ENCODE assay signal across 3 cellular contexts in genomic region chr16:85679870-85680269, GRCh38.
TF ChIP-seq lines count a peak whose summit lies in the region.

No MANE protein-coding gene starts in this region.

TF ChIP-seq in SK-N-SH treated with all-trans-retinoic acid at 6 μM for 48 hours, 23 proteins besides CTCF, POLR2A, EP300 and RAD21:
- no peak for TF ChIP-seq CSRNP3 (CRISPR knock-in tag; IDR thresholded peaks at IDR 0.05)
- no peak for TF ChIP-seq TCF4 (CRISPR knock-in tag; IDR thresholded peaks at IDR 0.05; ENCODE audit: borderline replicate concordance)
- no peak for TF ChIP-seq ZFP3 (CRISPR knock-in tag; IDR thresholded peaks at IDR 0.05)
- TF ChIP-seq CSDC2 (CRISPR knock-in tag; IDR thresholded peaks at IDR 0.05): no peak

TF ChIP-seq in SK-N-SH, 30 proteins besides CTCF, POLR2A, EP300 and RAD21:
- TF ChIP-seq GABPA (IDR thresholded peaks at IDR 0.05; ENCODE audit: low read depth) (no peak), FOXM1 (IDR thresholded peaks at IDR 0.05; ENCODE audit: low read depth) (no peak), CHD2 (IDR thresholded peaks at IDR 0.05; ENCODE audit: low read length, partially characterized antibody) (no peak), MEF2A (IDR thresholded peaks at IDR 0.05; ENCODE audit: borderline replicate concordance, low read depth) (no peak), IRF3 (IDR thresholded peaks at IDR 0.05; ENCODE audit: low read depth, low read length) (no peak), FOSL2 (IDR thresholded peaks at IDR 0.05; ENCODE audit: borderline replicate concordance, low read depth) (no peak), TEAD4 (IDR thresholded peaks at IDR 0.05; ENCODE audit: borderline replicate concordance, insufficient read depth) (no peak), EZH2phosphoT487 (IDR thresholded peaks at IDR 0.05; ENCODE audit: borderline replicate concordance, low read depth) (no peak), MXI1 (IDR thresholded peaks at IDR 0.05; ENCODE audit: low read depth, low read length) (no peak), SMC3 (IDR thresholded peaks at IDR 0.05; ENCODE audit: low read depth, low read length) (no peak), RFX5 (IDR thresholded peaks at IDR 0.05; ENCODE audit: low read length) (no peak), NRF1 (IDR thresholded peaks at IDR 0.05; ENCODE audit: low read depth, low read length) (no peak), FOXJ3 (CRISPR knock-in tag; IDR thresholded peaks at IDR 0.05) (no peak), ZBTB33 (IDR thresholded peaks at IDR 0.05; ENCODE audit: borderline replicate concordance, low read depth) (no peak), RCOR1 (IDR thresholded peaks at IDR 0.05; ENCODE audit: low read length) (no peak), USF1 (IDR thresholded peaks at IDR 0.05; ENCODE audit: borderline replicate concordance, low read depth) (no peak), ELF1 (IDR thresholded peaks at IDR 0.05) (no peak), NFIC (IDR thresholded peaks at IDR 0.05; ENCODE audit: borderline replicate concordance) (no peak)

TF ChIP-seq in K562, 482 proteins besides CTCF, POLR2A, EP300 and RAD21:
- TF ChIP-seq SUPT5H (IDR thresholded peaks at IDR 0.05) (0 out of 2 replicates have a peak, but pooled peaks have one; percentile 36), HNRNPUL1 (IDR thresholded peaks at IDR 0.05; ENCODE audit: low read length) (no peak)
